18 cellular contexts compared by ENCODE assay signal in the genomic region with DNA sequence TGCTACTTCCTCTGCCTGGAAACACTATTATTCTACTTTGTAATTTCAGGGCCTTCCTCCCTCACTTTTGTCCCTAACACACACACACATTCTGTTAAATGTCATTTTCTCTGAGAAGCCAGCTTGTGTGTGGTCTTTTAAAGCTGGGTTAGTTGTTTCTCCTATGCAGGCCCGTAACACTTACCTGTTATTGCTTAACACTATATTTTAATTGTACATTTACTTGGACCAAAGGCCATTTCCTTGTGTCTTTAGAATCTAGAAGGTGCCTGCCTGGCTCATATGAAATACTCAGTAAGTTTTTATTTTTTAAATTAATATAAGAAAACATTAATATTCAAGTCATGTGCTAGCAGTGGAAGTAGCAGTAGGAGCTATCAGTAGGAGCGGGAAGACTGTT. TPM values are rescaled to one million over a fixed set of nuclear protein-coding genes. Genes with fewer than 3 reads are reported as not detected.
A peak's percentile ranks its signal among the peaks of the same experiment; 100 is the strongest.
DNase-seq lines count a peak whose midpoint lies in the region; FAIRE-seq and TF ChIP-seq lines count a peak whose summit lies in the region.
"Had no signal": no experiment of that assay in that cellular context is flagged by ENCODE, and none has a peak within 500 bp of the region (broad histone marks: within the 10 kb centered on the region; RNA-seq: fewer than 3 reads in every experiment).

No MANE protein-coding gene starts in this region.

- peaks cover 36% of the 10 kb centered on the region for H3K36me3 Mint-ChIP-seq in mesothelial cell of epicardium

- intact Hi-C loops in cardiac septum (cut with DNase I), result no loop called here

- H3K27ac Mint-ChIP-seq in mesothelial cell of epicardium, result peak overlapping the region; percentile 48
- H3K27ac Mint-ChIP-seq: CD4-positive, alpha-beta memory T cell had no signal

- no peaks in the 10 kb centered on the region for H3K27me3 ChIP-seq in cardiac muscle cell
- no peaks in the 10 kb centered on the region for H3K27me3 ChIP-seq in small intestine (ENCODE audit: control insufficient read depth in 2 of 2, insufficient read depth in 2 of 2, low read length in 2 of 2)
- H3K27me3 ChIP-seq: BLaER1 had no signal

- H3K9me3 Mint-ChIP-seq in mesothelial cell of epicardium, result no peaks in the 10 kb centered on the region
- H3K9me3 Mint-ChIP-seq: CD4-positive, alpha-beta memory T cell had no signal

- no peak overlapping the region for H3K4me3 Mint-ChIP-seq in mesothelial cell of epicardium
- H3K4me3 Mint-ChIP-seq: CD14-positive monocyte; CD4-positive, alpha-beta memory T cell had no signal

- peaks cover 3% of the 10 kb centered on the region for H3K4me1 Mint-ChIP-seq in mesothelial cell of epicardium

- no peaks in the 10 kb centered on the region for H3K27me3 Mint-ChIP-seq in mesothelial cell of epicardium (ENCODE audit: low read depth)
- H3K27me3 Mint-ChIP-seq: CD4-positive, alpha-beta memory T cell had no signal

- H3K9me3 ChIP-seq in cardiac muscle cell (ENCODE audit: low read depth) (no peaks in the 10 kb centered on the region), small intestine (ENCODE audit: control insufficient read depth, low read depth) (no peaks in the 10 kb centered on the region)
- H3K9me3 ChIP-seq: BLaER1 had no signal

- WGBS in small intestine, 3 donors, result 68 to 90% (median 74%) methylated on average over 2 of the region's 2 CpGs

- DNase-seq in cardiac muscle cell (ENCODE audit: low read depth in 1 of 2, low spot score in 1 of 2) (no peak), cardiac septum (ENCODE audit: low spot score) (no peak), mesothelial cell of epicardium (ENCODE audit: low spot score in 2 of 2, unreplicated experiment in 2 of 2) (no peak), small intestine (peak; percentile 25), NCI-H446 treated with DMSO at 0.1 percent for 48 hours (lab: John Stamatoyannopoulos, UW) (no peak)
- no peak for DNase-seq in stimulated activated CD8-positive, alpha-beta memory T cell treated with anti-CD3 and anti-CD28 coated beads, Interleukin-4, amount 100 ng/mL, for 48 hours
- no peak for DNase-seq in stimulated activated CD4-positive, alpha-beta T cell treated with anti-CD3 and anti-CD28 coated beads, Interleukin-12 subunit alpha, Interleukin-12 subunit beta, amount 100 ng/mL, for 4 hours
- DNase-seq: 8988T; CD4-positive, alpha-beta memory T cell; DMS153; DMS79; GDM1; GM23248; HCEC 1CT had no signal

- H3K4me1 ChIP-seq in cardiac muscle cell (ENCODE audit: low read depth) (no peaks in the 10 kb centered on the region), small intestine (ENCODE audit: control insufficient read depth in 2 of 2, insufficient read depth in 1 of 2, low read depth in 1 of 2, low read length in 1 of 2) (no peaks in the 10 kb centered on the region)
- H3K4me1 ChIP-seq: BLaER1 had no signal

- no peak overlapping the region for H3K4me3 ChIP-seq in cardiac muscle cell
- no peak overlapping the region for H3K4me3 ChIP-seq in small intestine (ENCODE audit: low read depth in 1 of 2, low read length in 2 of 2)
- H3K4me3 ChIP-seq: BLaER1, GM23248 had no signal

- H3K27ac ChIP-seq in cardiac muscle cell (peak overlapping the region; percentile 32), small intestine (ENCODE audit: low read depth in 1 of 2, low read length in 1 of 2) (no peak overlapping the region)
- H3K27ac ChIP-seq: BLaER1, GM23248 had no signal

- TF ChIP-seq CTCF in cardiac muscle cell (IDR thresholded peaks at IDR 0.05; ENCODE audit: low read depth, low read length), result no peak
- TF ChIP-seq CTCF in mesothelial cell of epicardium (IDR thresholded peaks at IDR 0.05; ENCODE audit: unreplicated experiment), result no peak

- peaks cover 3% of the 10 kb centered on the region for H3K36me3 ChIP-seq in cardiac muscle cell
- peaks cover 0 to 5% of the 10 kb centered on the region in 2 donors for H3K36me3 ChIP-seq in small intestine (ENCODE audit: control insufficient read depth in 2 of 2, insufficient read depth in 2 of 2, low read length in 2 of 2)

- no peak for FAIRE-seq in small intestine (lab: Jason Lieb, UNC)
- FAIRE-seq: GM18507, HTR-8/SVneo had no signal

RNA-seq across cellular contexts. Expression of gene FAR1, which starts 30.6 kb away (rescaled TPM):
- total RNA-seq in cardiac muscle cell (25.1 and 45.2 TPM in 2 replicates), cardiac septum (40.9 TPM), mesothelial cell of epicardium (64.0 to 67.0 TPM (median 66.7 TPM) in 3 replicates)
- polyA plus RNA-seq in cardiac muscle cell (25.4 and 27.5 TPM in 2 replicates), small intestine (10 to 100 TPM; 19.7 to 40.9 (median 22.5) TPM)
